In the genomic region with DNA sequence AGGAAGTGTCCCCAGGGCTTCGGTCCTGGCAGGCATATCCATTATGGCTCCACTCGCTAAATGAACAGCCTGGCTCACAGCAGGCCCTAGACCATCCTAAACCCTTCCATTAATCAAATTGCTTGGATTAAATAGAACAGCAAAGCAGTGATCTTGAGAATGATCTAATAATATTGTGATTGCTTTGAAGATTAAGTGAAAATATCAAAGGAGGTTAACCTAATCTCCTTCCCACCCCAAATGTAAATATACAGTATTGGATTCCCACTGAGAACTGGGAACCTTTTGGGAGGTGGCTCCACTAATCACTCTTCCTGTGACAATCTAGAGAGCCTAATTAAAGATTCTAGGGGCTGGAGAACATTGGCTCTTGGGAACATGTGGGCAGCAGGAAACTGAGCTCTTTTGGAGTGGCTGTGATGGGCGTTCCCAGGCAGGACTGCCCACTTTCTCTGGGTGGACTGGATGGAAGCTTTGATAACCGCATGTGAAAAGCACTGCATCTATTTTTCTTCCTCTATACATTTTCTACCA, we compare ENCODE assay signal across 23 cellular contexts.
DNase-seq lines count a peak whose midpoint lies in the region; ATAC-seq and TF ChIP-seq lines count a peak whose summit lies in the region.
"Had no signal": no experiment of that assay in that cellular context is flagged by ENCODE, and none has a peak within 500 bp of the region (broad histone marks: within the 10 kb centered on the region; RNA-seq: fewer than 3 reads in every experiment).

No MANE protein-coding gene starts in this region.

- 82 to 85% (median 82%) methylated on average over 4 of the region's 4 CpGs for WGBS in ovary, 3 donors

- H3K36me3 Mint-ChIP-seq in nephron (ENCODE audit: low read depth), result no peaks in the 10 kb centered on the region
- no peaks in the 10 kb centered on the region for H3K36me3 Mint-ChIP-seq in activated naive CD4-positive, alpha-beta T cell treated with anti-CD3 and anti-CD28 coated beads for 36 hours (ENCODE audit: low read depth)
- H3K36me3 Mint-ChIP-seq: activated naive CD8-positive, alpha-beta T cell; stimulated activated naive B cell treated with anti-CD40 and anti-IgM and Interleukin-4, amounts not matched to agents 10 μg/mL and 1 μg/mL and 100 μg/mL, for 72 hours had no signal

- intact Hi-C loops in ovary (cut with DNase I), result no loop called here
- intact Hi-C loops in activated naive CD4-positive, alpha-beta T cell treated with anti-CD3 and anti-CD28 coated beads for 36 hours (cut with micrococcal nuclease), result no loop called here

- DNase-seq in NCI-H2171 treated with DMSO at 0.1 percent for 48 hours (lab: John Stamatoyannopoulos, UW) (peak; percentile 31), NCI-H2171 (lab: John Stamatoyannopoulos, UW) (no peak), NCI-H187 (lab: John Stamatoyannopoulos, UW) (peak; percentile 18 to 60), NCI-H748 treated with DMSO at 0.1 percent for 48 hours (lab: John Stamatoyannopoulos, UW) (peak; percentile 91), ovary (no peak)
- DNase-seq in activated naive CD4-positive, alpha-beta T cell treated with anti-CD3 and anti-CD28 coated beads for 36 hours, result no peak
- DNase-seq: 8988T; activated CD4-positive, alpha-beta T cell treated with anti-CD3 and anti-CD28 coated beads, Interleukin-2, amount 50 U/mL, for 48 hours; activated T-cell treated with anti-CD3 and anti-CD28 coated beads, Interleukin-2, amount 50 U/mL, for 72 hours; foreskin fibroblast; midbrain; MV-4-11; NCI-H2227 treated with DMSO at 0.1 percent for 48 hours; SIG-M5; stimulated activated naive B cell treated with anti-CD40 and anti-IgM and Interleukin-4, amounts not matched to agents 10 μg/mL and 1 μg/mL and 100 μg/mL, for 72 hours; thyroid gland had no signal

- no peak for TF ChIP-seq POLR2A in ovary (IDR thresholded peaks at IDR 0.05)

- no peaks in the 10 kb centered on the region for H3K36me3 ChIP-seq in ovary
- H3K36me3 ChIP-seq: BLaER1, neural progenitor cell, thyroid gland had no signal

- CTCF ChIA-PET in activated naive CD4-positive, alpha-beta T cell treated with anti-CD3 and anti-CD28 coated beads for 36 hours (lab: Charles Lee), result no interaction called here

- peaks cover 6% of the 10 kb centered on the region for H3K9me3 Mint-ChIP-seq in nephron
- H3K9me3 Mint-ChIP-seq in activated naive CD4-positive, alpha-beta T cell treated with anti-CD3 and anti-CD28 coated beads for 36 hours, result no peaks in the 10 kb centered on the region

- peak overlapping the region in 2 of 3 experiments; percentile 69 to 83 for H3K27ac Mint-ChIP-seq in nephron
- no peak overlapping the region for H3K27ac Mint-ChIP-seq in activated naive CD4-positive, alpha-beta T cell treated with anti-CD3 and anti-CD28 coated beads for 36 hours
- H3K27ac Mint-ChIP-seq: activated naive CD8-positive, alpha-beta T cell; activated T-cell treated with anti-CD3 and anti-CD28 coated beads, Interleukin-2, amount 50 U/mL, for 72 hours; neural progenitor cell; stimulated activated naive B cell treated with anti-CD40 and anti-IgM and Interleukin-4, amounts not matched to agents 10 μg/mL and 1 μg/mL and 100 μg/mL, for 72 hours had no signal

- no peaks in the 10 kb centered on the region for H3K4me1 ChIP-seq in ovary (ENCODE audit: insufficient read depth)

- no peak overlapping the region for H3K27ac ChIP-seq in ovary
- H3K27ac ChIP-seq: BLaER1, coronary artery, neural progenitor cell, thyroid gland, VCaP had no signal

- no peak for TF ChIP-seq CTCF in nephron (IDR thresholded peaks at IDR 0.05; ENCODE audit: unreplicated experiment in 3 of 3)
- no peak for TF ChIP-seq CTCF in ovary (IDR thresholded peaks at IDR 0.05)

- no peaks in the 10 kb centered on the region for H3K27me3 ChIP-seq in ovary
- H3K27me3 ChIP-seq: BLaER1, neural progenitor cell, thyroid gland had no signal

- H3K4me1 Mint-ChIP-seq in nephron, result peaks cover 31% of the 10 kb centered on the region
- no peaks in the 10 kb centered on the region for H3K4me1 Mint-ChIP-seq in activated naive CD4-positive, alpha-beta T cell treated with anti-CD3 and anti-CD28 coated beads for 36 hours (ENCODE audit: low read depth)
- H3K4me1 Mint-ChIP-seq: stimulated activated naive B cell treated with anti-CD40 and anti-IgM and Interleukin-4, amounts not matched to agents 10 μg/mL and 1 μg/mL and 100 μg/mL, for 72 hours had no signal

- peaks cover 16% of the 10 kb centered on the region for H3K27me3 Mint-ChIP-seq in nephron (ENCODE audit: low read depth)
- peaks cover 25% of the 10 kb centered on the region for H3K27me3 Mint-ChIP-seq in activated naive CD4-positive, alpha-beta T cell treated with anti-CD3 and anti-CD28 coated beads for 36 hours (ENCODE audit: low read depth)

- ATAC-seq in HG03354 (IDR thresholded peaks at IDR 0.05; ENCODE audit: poor library complexity, severe bottlenecking, unreplicated experiment), result no peak
- ATAC-seq: activated T-cell treated with anti-CD3 and anti-CD28 coated beads, Interleukin-2, amount 50 U/mL, for 72 hours; stimulated activated naive B cell treated with anti-CD40 and anti-IgM and Interleukin-4, amounts not matched to agents 10 μg/mL and 1 μg/mL and 100 μg/mL, for 72 hours had no signal

- no peak overlapping the region for H3K4me3 Mint-ChIP-seq in nephron
- no peak overlapping the region for H3K4me3 Mint-ChIP-seq in activated naive CD4-positive, alpha-beta T cell treated with anti-CD3 and anti-CD28 coated beads for 36 hours
- H3K4me3 Mint-ChIP-seq: activated naive CD8-positive, alpha-beta T cell; activated T-cell treated with anti-CD3 and anti-CD28 coated beads, Interleukin-2, amount 50 U/mL, for 72 hours; neural progenitor cell; stimulated activated naive B cell treated with anti-CD40 and anti-IgM and Interleukin-4, amounts not matched to agents 10 μg/mL and 1 μg/mL and 100 μg/mL, for 72 hours had no signal

- TF ChIP-seq EP300 in ovary (IDR thresholded peaks at IDR 0.05), result no peak

- no peaks in the 10 kb centered on the region for H3K9me3 ChIP-seq in ovary
- H3K9me3 ChIP-seq: BLaER1, thyroid gland had no signal

- H3K4me3 ChIP-seq in ovary, result no peak overlapping the region
- H3K4me3 ChIP-seq: BLaER1, coronary artery, neural progenitor cell, thyroid gland had no signal

Comparison
In these comparisons a context has a peak if more than half of its experiments do, and no peak if none do; other contexts are left out.
1. DNase-seq: peak in NCI-H2171 treated with DMSO at 0.1 percent for 48 hours (single experiment), NCI-H187 (2 of 2) and NCI-H748 treated with DMSO at 0.1 percent for 48 hours (single experiment); none in NCI-H2171 (single experiment), ovary (0 of 5) and activated naive CD4-positive, alpha-beta T cell treated with anti-CD3 and anti-CD28 coated beads for 36 hours (single experiment).